In genomic region chr20:51636123-51636522, GRCh38 we compare ENCODE assay signal across 17 cellular contexts.
DNase-seq lines count a peak whose midpoint lies in the region; ATAC-seq and TF ChIP-seq lines count a peak whose summit lies in the region.
"Had no signal": no experiment of that assay in that cellular context is flagged by ENCODE, and none has a peak within 500 bp of the region (broad histone marks: within the 10 kb centered on the region; RNA-seq: fewer than 3 reads in every experiment).

No MANE protein-coding gene starts in this region.

- H2AFZ ChIP-seq in HCT116 (ENCODE audit: low read depth, low read length, poor library complexity, severe bottlenecking) = no peak overlapping the region

- no peaks in the 10 kb centered on the region for H4K20me1 ChIP-seq in HCT116 (ENCODE audit: insufficient read depth)

- DNase-seq in Daoy (ENCODE audit: low read depth) (peak; percentile 88), HCT116 (ENCODE audit: low read depth, low spot score) (peak; percentile 51), SW480 (ENCODE audit: low spot score) (peak; percentile 86), fibroblast of pulmonary artery (ENCODE audit: low read depth) (peak; percentile 35), NCI-H2196 (lab: John Stamatoyannopoulos, UW; ENCODE audit: unreplicated experiment) (no peak), GOT3 (lab: John Stamatoyannopoulos, UW) (no peak)
- DNase-seq: activated CD8-positive, alpha-beta memory T cell treated with anti-CD3 and anti-CD28 coated beads for 24 hours; CD4-positive, alpha-beta T cell; esophagus squamous epithelium; hypothalamus; KBM-7; naive B cell; NCI-H1694; NCI-H524; psoas muscle had no signal

- peak overlapping the region; percentile 23 for H3K9ac ChIP-seq in HCT116 (ENCODE audit: low read length)

- POLR2A ChIA-PET in HCT116 (lab: Charles Lee) = no interaction called here

- intact Hi-C loops in HCT116 (cut with micrococcal nuclease) = no loop called here

- no peaks in the 10 kb centered on the region for H3K9me3 ChIP-seq in HCT116 (ENCODE audit: control insufficient read depth in 1 of 2, insufficient read depth in 1 of 2, low read depth in 1 of 2, low read length in 2 of 2)
- H3K9me3 ChIP-seq: esophagus squamous epithelium, psoas muscle had no signal

- no peaks in the 10 kb centered on the region for H3K36me3 ChIP-seq in HCT116 (ENCODE audit: control insufficient read depth in 1 of 2, insufficient read depth in 2 of 2, low read length in 2 of 2)

- TF ChIP-seq CTCF in HCT116 (IDR thresholded peaks at IDR 0.05 in 2 of 3, conservative IDR thresholded peaks at IDR 0.05 in 1 of 3; ENCODE audit: borderline replicate concordance in 1 of 3, insufficient read depth in 1 of 3, low read depth in 2 of 3, low read length in 2 of 3) (no peak), fibroblast of pulmonary artery (IDR thresholded peaks at IDR 0.05; ENCODE audit: low read length, missing control alignments) (no peak)

- peaks cover 40 to 74% of the 10 kb centered on the region in 2 experiments for H3K4me1 ChIP-seq in HCT116 (ENCODE audit: control insufficient read depth in 1 of 2, insufficient read depth in 2 of 2, low read length in 2 of 2)
- H3K4me1 ChIP-seq: psoas muscle had no signal

- CTCF ChIA-PET in HCT116 (lab: Charles Lee) = no interaction called here

- H3K9me2 ChIP-seq in HCT116 (ENCODE audit: insufficient read depth) = no peaks in the 10 kb centered on the region

- no TSS peak for BruUV-seq in HCT116 (replicated peaks; lab: Mats Ljungman, UMichigan)

- no peak overlapping the region for H3K4me3 ChIP-seq in HCT116 (replicated peaks in 1 of 2; ENCODE audit: low read depth in 1 of 2, low read length in 2 of 2)
- H3K4me3 ChIP-seq in fibroblast of pulmonary artery (replicated peaks; ENCODE audit: low read depth, low read length) = no peak overlapping the region
- H3K4me3 ChIP-seq: esophagus squamous epithelium, psoas muscle had no signal

- peak overlapping the region; percentile 47 for H3K4me2 ChIP-seq in HCT116 (ENCODE audit: low read length)

- TF ChIP-seq POLR2A in HCT116 (IDR thresholded peaks at IDR 0.05; ENCODE audit: borderline replicate concordance, extremely low read depth, insufficient read depth, insufficient read length) = no peak

- peak; percentile 41; the same call in 1 of the 2 replicates for TF ChIP-seq RAD21 in HCT116 (IDR thresholded peaks at IDR 0.05; ENCODE audit: low read depth)

- RAD21 ChIA-PET in HCT116 (lab: Charles Lee; ENCODE audit: low non-redundant PET in 1 of 2, low total read pairs in 2 of 2, uncharacterized antibody in 2 of 2, unreplicated experiment in 2 of 2) = no interaction called here

- no peak overlapping the region for H3K27ac ChIP-seq in HCT116 (ENCODE audit: low read depth, low read length)
- H3K27ac ChIP-seq: esophagus squamous epithelium, psoas muscle had no signal

- H3K27me3 ChIP-seq in HCT116 (ENCODE audit: insufficient read depth, low read length) = no peaks in the 10 kb centered on the region
- H3K27me3 ChIP-seq: esophagus squamous epithelium had no signal

- ATAC-seq in HCT116 (peak; percentile 43; the same call in 1 of the 2 replicates), HG03097 (IDR thresholded peaks at IDR 0.05; ENCODE audit: low FRiP score, unreplicated experiment) (no peak)
- ATAC-seq: psoas muscle; stimulated activated memory B cell treated with anti-CD40 and anti-IgM and Interleukin-4, amounts not matched to agents 10 μg/mL and 1 μg/mL and 100 μg/mL, for 72 hours had no signal

- H3K79me2 ChIP-seq in HCT116 (ENCODE audit: insufficient read depth, low read length) = no peaks in the 10 kb centered on the region

TF ChIP-seq in HCT116, 20 proteins besides CTCF, POLR2A, EP300 and RAD21:
- TF ChIP-seq CEBPB (IDR thresholded peaks at IDR 0.05; ENCODE audit: low read depth) = no peak
- no peak for TF ChIP-seq EZH2 (IDR thresholded peaks at IDR 0.05)
- TF ChIP-seq ELF1 (IDR thresholded peaks at IDR 0.05; ENCODE audit: borderline replicate concordance, low read depth) = no peak
- no peak for TF ChIP-seq ZBTB33 (IDR thresholded peaks at IDR 0.05; ENCODE audit: extremely low read depth, insufficient replicate concordance, low read length)
- peak; percentile 34; the same call in 1 of the 2 replicates for TF ChIP-seq JUND (IDR thresholded peaks at IDR 0.05)
- TF ChIP-seq FOSL1 (IDR thresholded peaks at IDR 0.05; ENCODE audit: low read depth) = peak; percentile 42; the same call in 1 of the 2 replicates
- no peak for TF ChIP-seq CBX3 (IDR thresholded peaks at IDR 0.05; ENCODE audit: low read depth)

Comparison
In these comparisons a context has a peak if more than half of its experiments do, and no peak if none do; other contexts are left out.
1. DNase-seq: peak in Daoy (single experiment), HCT116 (single experiment), SW480 (single experiment) and fibroblast of pulmonary artery (single experiment); none in NCI-H2196 (single experiment) and GOT3 (single experiment).